Comparison of ENCODE assay signal across 1 cellular context in genomic region chr7:100344121-100344559, GRCh38.
A peak's percentile ranks its signal among the peaks of the same experiment; 100 is the strongest.
TF ChIP-seq lines count a peak whose summit lies in the region.

No MANE protein-coding gene starts in this region.

TF ChIP-seq in K562, 482 proteins besides CTCF, POLR2A, EP300 and RAD21:
- TF ChIP-seq DACH1 (IDR thresholded peaks at IDR 0.05; ENCODE audit: partially characterized antibody) (peak; percentile 8), POLR2AphosphoS5 (IDR thresholded peaks at IDR 0.05; ENCODE audit: control insufficient read depth, insufficient read depth, low read depth, low read length) (0 out of 2 replicates have a peak, but pooled peaks have one; percentile 4), SMC3 (conservative IDR thresholded peaks at IDR 0.05; ENCODE audit: insufficient read depth, low read depth, low read length) (0 out of 2 replicates have a peak, but pooled peaks have one; percentile 2), KDM4B (IDR thresholded peaks at IDR 0.05; ENCODE audit: borderline replicate concordance in 2 of 2, low read depth in 1 of 2) (0 out of 4 replicates have a peak, but pooled peaks of 1 of the 2 experiments have one; percentile 6), RBFOX2 (IDR thresholded peaks at IDR 0.05; ENCODE audit: low read depth, low read length) (peak; percentile 2; the same call in 1 of the 2 replicates)
